In genomic region chr3:100891033-100891432, GRCh38 we compare ENCODE assay signal across 8 cellular contexts.
A peak's percentile ranks its signal among the peaks of the same experiment; 100 is the strongest.
DNase-seq lines count a peak whose midpoint lies in the region; ATAC-seq, FAIRE-seq and TF ChIP-seq lines count a peak whose summit lies in the region.

No MANE protein-coding gene starts in this region.

- TF ChIP-seq POLR2A in endothelial cell of umbilical vein (IDR thresholded peaks at IDR 0.05; ENCODE audit: low read depth, low read length) = no peak

- no peak overlapping the region for H2AFZ ChIP-seq in PC-3 (ENCODE audit: low read length)
- H2AFZ ChIP-seq in endothelial cell of umbilical vein (ENCODE audit: low read depth, low read length) = no peak overlapping the region

- H3K27ac ChIP-seq in PC-3 (ENCODE audit: low read length) (0 out of 2 replicates have a peak overlapping the region, but pooled peaks have one; percentile 10), endothelial cell of umbilical vein (ENCODE audit: insufficient read depth, low read depth, low read length) (no peak overlapping the region), small intestine (ENCODE audit: low read depth in 1 of 2, low read length in 1 of 2) (no peak overlapping the region)

- POLR2A ChIA-PET in activated CD4-positive, alpha-beta T cell treated with anti-CD3 and anti-CD28 coated beads for 36 hours (lab: Charles Lee) = no interaction called here
- POLR2A ChIA-PET in PC-3 (lab: Charles Lee; ENCODE audit: unreplicated experiment) (no interaction called here), endothelial cell of umbilical vein (lab: Charles Lee) (no interaction called here)

- peaks cover 3% of the 10 kb centered on the region for H3K4me1 Mint-ChIP-seq in activated CD4-positive, alpha-beta T cell treated with anti-CD3 and anti-CD28 coated beads for 36 hours

- no peak overlapping the region for H3K27ac Mint-ChIP-seq in activated CD4-positive, alpha-beta T cell treated with anti-CD3 and anti-CD28 coated beads for 36 hours

- 50 to 52% (median 52%) methylated on average over 2 of the region's 2 CpGs for WGBS in small intestine, 3 donors

- no peak overlapping the region for H3K4me3 ChIP-seq in PC-3 (ENCODE audit: low read length)
- no peak overlapping the region for H3K4me3 ChIP-seq in endothelial cell of umbilical vein (replicated peaks in 1 of 3; ENCODE audit: insufficient read depth in 1 of 3, low read depth in 1 of 3, low read length in 3 of 3)
- no peak overlapping the region for H3K4me3 ChIP-seq in retinal pigment epithelial cell (ENCODE audit: low read length)
- no peak overlapping the region for H3K4me3 ChIP-seq in small intestine (ENCODE audit: low read depth in 1 of 2, low read length in 2 of 2)

- peaks cover 18% of the 10 kb centered on the region for H3K27me3 Mint-ChIP-seq in activated CD4-positive, alpha-beta T cell treated with anti-CD3 and anti-CD28 coated beads for 36 hours

- H3K4me1 ChIP-seq in PC-3 (ENCODE audit: insufficient read depth, low read length) = peaks cover 17% of the 10 kb centered on the region
- H3K4me1 ChIP-seq in endothelial cell of umbilical vein (ENCODE audit: control insufficient read depth, extremely low read depth, insufficient read depth, low read length) = no peaks in the 10 kb centered on the region
- H3K4me1 ChIP-seq in small intestine (ENCODE audit: control insufficient read depth in 2 of 2, insufficient read depth in 1 of 2, low read depth in 1 of 2, low read length in 1 of 2) = no peaks in the 10 kb centered on the region

- H3K9me3 Mint-ChIP-seq in activated CD4-positive, alpha-beta T cell treated with anti-CD3 and anti-CD28 coated beads for 36 hours (ENCODE audit: low read depth) = no peaks in the 10 kb centered on the region

- 0 out of 2 replicates have a peak, but pooled peaks cover 4% of the 10 kb centered on the region for H3K36me3 ChIP-seq in PC-3 (ENCODE audit: low read depth, low read length)
- no peaks in the 10 kb centered on the region for H3K36me3 ChIP-seq in endothelial cell of umbilical vein (ENCODE audit: control insufficient read depth in 2 of 2, extremely low read depth in 1 of 2, insufficient read depth in 2 of 2, low read length in 2 of 2)
- no peaks in the 10 kb centered on the region for H3K36me3 ChIP-seq in small intestine (ENCODE audit: control insufficient read depth in 2 of 2, insufficient read depth in 2 of 2, low read length in 2 of 2)

- BruUV-seq in PC-3 (replicated peaks; lab: Mats Ljungman, UMichigan) (no TSS peak), endothelial cell of umbilical vein (replicated peaks; lab: Mats Ljungman, UMichigan) (no TSS peak)

- intact Hi-C loops in activated CD4-positive, alpha-beta T cell treated with anti-CD3 and anti-CD28 coated beads for 36 hours (cut with DNase I, micrococcal nuclease) = no loop called here
- intact Hi-C loops in PC-3 (cut with micrococcal nuclease) = loop anchor here (10.0 kb wide), 1 partner anchor 286 kb away; the partner anchor contains the start of gene ADGRG7
- intact Hi-C loops in endothelial cell of umbilical vein (cut with micrococcal nuclease) = loop anchor here (1.0 to 10.0 kb wide), 5 partner anchors 70 to 1059 kb away; partner anchors contain the start of gene TRMT10C

- no peaks in the 10 kb centered on the region for H3K9me1 ChIP-seq in endothelial cell of umbilical vein (replicated peaks; ENCODE audit: control insufficient read depth, extremely low read depth, insufficient read depth, low read length)

- H3K4me2 ChIP-seq in PC-3 (ENCODE audit: low read length) (no peak overlapping the region), endothelial cell of umbilical vein (ENCODE audit: insufficient read depth, low read length) (no peak overlapping the region)

- dilution Hi-C loops in endothelial cell of umbilical vein (cut with MboI; ENCODE audit: extremely low pct_ligation_motif_present, low sequenced_read_pairs) = no loop called here

- no peaks in the 10 kb centered on the region for H3K36me3 Mint-ChIP-seq in activated CD4-positive, alpha-beta T cell treated with anti-CD3 and anti-CD28 coated beads for 36 hours (ENCODE audit: low read depth)

- H3K4me3 Mint-ChIP-seq in activated CD4-positive, alpha-beta T cell treated with anti-CD3 and anti-CD28 coated beads for 36 hours = no peak overlapping the region

- H3K79me2 ChIP-seq in PC-3 (ENCODE audit: low read length) (no peaks in the 10 kb centered on the region), endothelial cell of umbilical vein (ENCODE audit: control insufficient read depth, insufficient read depth, low read length) (no peaks in the 10 kb centered on the region)

- no peaks in the 10 kb centered on the region for H3K9me3 ChIP-seq in PC-3 (ENCODE audit: low read length)
- H3K9me3 ChIP-seq in endothelial cell of umbilical vein (replicated peaks; ENCODE audit: control insufficient read depth, insufficient read depth, low read length) = no peaks in the 10 kb centered on the region
- no peaks in the 10 kb centered on the region for H3K9me3 ChIP-seq in small intestine (ENCODE audit: control insufficient read depth, low read depth)

- DNase-seq in activated CD4-positive, alpha-beta T cell treated with anti-CD3 and anti-CD28 coated beads for 36 hours = no peak
- DNase-seq in activated CD4-positive, alpha-beta T cell treated with anti-CD3 and anti-CD28 coated beads for 4 hours = no peak
- DNase-seq in PC-3 = peak; percentile 77
- DNase-seq in endothelial cell of umbilical vein (ENCODE audit: low read depth, low spot score) = peak; percentile 44
- peak; percentile 46 for DNase-seq in retinal pigment epithelial cell (ENCODE audit: low read depth)
- DNase-seq in activated CD4-positive, CD25-positive, alpha-beta regulatory T cell (lab: John Stamatoyannopoulos, UW) = no peak
- no peak for DNase-seq in GOT3 (lab: John Stamatoyannopoulos, UW)
- DNase-seq in small intestine = no peak

- H3K9ac ChIP-seq in PC-3 (ENCODE audit: low read length) = no peak overlapping the region
- H3K9ac ChIP-seq in endothelial cell of umbilical vein (replicated peaks; ENCODE audit: extremely low read depth, insufficient read depth, low read length) = no peak overlapping the region

- ATAC-seq in activated CD4-positive, alpha-beta T cell treated with anti-CD3 and anti-CD28 coated beads for 36 hours = peak; percentile 58
- peak; percentile 29 for ATAC-seq in PC-3

- H4K20me1 ChIP-seq in PC-3 (ENCODE audit: low read length) (no peaks in the 10 kb centered on the region), endothelial cell of umbilical vein (replicated peaks; ENCODE audit: control insufficient read depth, extremely low read depth, insufficient read depth, low read length) (no peaks in the 10 kb centered on the region)

- peak; percentile 52 for FAIRE-seq in endothelial cell of umbilical vein (lab: Jason Lieb, UNC)
- FAIRE-seq in small intestine (lab: Jason Lieb, UNC) = no peak

- no peaks in the 10 kb centered on the region for H3F3A ChIP-seq in PC-3 (ENCODE audit: low read length, unreplicated experiment)

- CTCF ChIA-PET in activated CD4-positive, alpha-beta T cell treated with anti-CD3 and anti-CD28 coated beads for 36 hours (lab: Charles Lee) = interaction anchor here (0.6 kb wide), 1 partner anchor 22 kb away, joined by 3 read pairs; no protein-coding TSS in a partner anchor
- CTCF ChIA-PET in PC-3 (lab: Charles Lee) = no interaction called here
- CTCF ChIA-PET in endothelial cell of umbilical vein (lab: Charles Lee) = interaction anchor here (1.0 to 5.6 kb wide), 2 partner anchors 93 to 306 kb away, joined by 3 to 257 read pairs; no protein-coding TSS in a partner anchor

- TF ChIP-seq CTCF in PC-3 (conservative IDR thresholded peaks at IDR 0.05; ENCODE audit: low read depth, low read length) (peak; percentile 66), endothelial cell of umbilical vein (IDR thresholded peaks at IDR 0.05; ENCODE audit: extremely low read depth in 1 of 2, insufficient read depth in 1 of 2, low read depth in 1 of 2, low read length in 2 of 2) (peak in 1 of 2 donors; percentile 3), retinal pigment epithelial cell (conservative IDR thresholded peaks at IDR 0.05; ENCODE audit: low read depth, low read length) (peak; percentile 58)

- H3K27me3 ChIP-seq in PC-3 (ENCODE audit: low read length) (no peaks in the 10 kb centered on the region), endothelial cell of umbilical vein (ENCODE audit: control insufficient read depth in 2 of 2, insufficient read depth in 2 of 2, low read length in 2 of 2) (no peaks in the 10 kb centered on the region), small intestine (ENCODE audit: control insufficient read depth in 2 of 2, insufficient read depth in 2 of 2, low read length in 2 of 2) (no peaks in the 10 kb centered on the region)

- no peaks in the 10 kb centered on the region for H3K9me2 ChIP-seq in PC-3 (replicated peaks; ENCODE audit: low read length)

TF ChIP-seq in endothelial cell of umbilical vein, 7 proteins besides CTCF, POLR2A, EP300 and RAD21:
- TF ChIP-seq MYC (IDR thresholded peaks at IDR 0.05; ENCODE audit: low read depth, low read length) (no peak), GATA2 (IDR thresholded peaks at IDR 0.05; ENCODE audit: insufficient read depth, insufficient read length, low read depth, low read length) (no peak), FOS (IDR thresholded peaks at IDR 0.05; ENCODE audit: borderline replicate concordance, insufficient read depth, low read length) (peak; percentile 8), POLR2AphosphoS5 (IDR thresholded peaks at IDR 0.05; ENCODE audit: insufficient read depth, low read depth, low read length) (no peak)

Comparison
In these comparisons a context has a peak if more than half of its experiments do, and no peak if none do; other contexts are left out.
1. DNase-seq: peak in PC-3 (single experiment), endothelial cell of umbilical vein (single experiment) and retinal pigment epithelial cell (single experiment); none in activated CD4-positive, alpha-beta T cell treated with anti-CD3 and anti-CD28 coated beads for 36 hours (single experiment), activated CD4-positive, alpha-beta T cell treated with anti-CD3 and anti-CD28 coated beads for 4 hours (0 of 2), activated CD4-positive, CD25-positive, alpha-beta regulatory T cell (0 of 4), GOT3 (single experiment) and small intestine (single experiment).
2. intact Hi-C loops: an anchor here in PC-3 (10.0 kb wide) and endothelial cell of umbilical vein (1.0 to 10.0 kb wide); none called in activated CD4-positive, alpha-beta T cell treated with anti-CD3 and anti-CD28 coated beads for 36 hours.